8 cellular contexts compared by ENCODE assay signal in the genomic region with DNA sequence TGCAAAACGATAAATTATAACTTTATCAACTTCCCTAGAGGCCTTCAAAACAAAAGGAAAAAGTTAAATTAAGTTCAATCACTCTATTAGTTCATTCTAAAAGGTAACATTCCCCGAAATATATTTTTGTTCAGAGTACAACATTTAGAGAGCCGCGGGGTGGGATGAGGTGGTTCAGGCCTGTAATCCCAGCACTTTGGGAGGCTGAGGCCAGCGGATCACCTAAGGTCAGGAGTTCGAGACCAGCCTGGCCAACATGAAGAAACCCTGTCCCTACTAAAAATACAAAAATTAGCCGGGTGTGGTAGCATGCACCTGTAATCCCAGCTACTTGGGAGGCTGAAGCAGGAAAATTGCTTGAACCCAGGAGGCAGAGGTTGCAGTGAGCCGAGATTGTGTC.
DNase-seq lines count a peak whose midpoint lies in the region; ATAC-seq and TF ChIP-seq lines count a peak whose summit lies in the region.
"Not testable (repeated sequence)": the region's sequence is repeated elsewhere in the genome, so short reads cannot be mapped to it uniquely, and the experiment has no call there.

No MANE protein-coding gene starts in this region.

- not testable (repeated sequence) for DNase-seq in CD4-positive, alpha-beta T cell; esophagus squamous epithelium (lab: John Stamatoyannopoulos, UW); spleen; vagina (ENCODE audit: extremely low spot score in 2 of 2)

- not testable (repeated sequence) for H3K27ac ChIP-seq in CD4-positive, alpha-beta T cell (ENCODE audit: low read depth, low read length); SU-DHL-6 (ENCODE audit: low read depth, low read length)
- H3K27ac ChIP-seq in KMS-11 (peak overlapping the region; percentile 91), esophagus squamous epithelium (peak overlapping the region; percentile 11 to 56 (median 36)), mucosa of rectum (ENCODE audit: low read depth in 2 of 2, low read length in 2 of 2) (peak overlapping the region; percentile 81 to 85), spleen (peak overlapping the region; percentile 60 to 86 (median 80)), vagina (peak overlapping the region; percentile 34)

- H4K20me1 ChIP-seq in KMS-11 (ENCODE audit: insufficient read depth); SU-DHL-6 (ENCODE audit: low read depth, low read length): not testable (repeated sequence)

- H3F3A ChIP-seq in SU-DHL-6 (ENCODE audit: insufficient read depth) = peaks cover 26% of the 10 kb centered on the region; the same call in 1 of the 2 replicates

- H3K27me3 ChIP-seq in CD4-positive, alpha-beta T cell (ENCODE audit: control insufficient read depth, insufficient read depth, low read length); KMS-11 (ENCODE audit: insufficient read depth, low read depth); SU-DHL-6 (ENCODE audit: low read length); esophagus squamous epithelium; mucosa of rectum (ENCODE audit: control insufficient read depth in 2 of 2, insufficient read depth in 2 of 2, low read length in 2 of 2); spleen (replicated peaks in 1 of 7); vagina: not testable (repeated sequence)

- not testable (repeated sequence) for H3K9me3 Mint-ChIP-seq in CD4-positive, alpha-beta T cell; activated naive CD8-positive, alpha-beta T cell (ENCODE audit: low read depth)

- H3K79me2 ChIP-seq in KMS-11 (ENCODE audit: insufficient read depth, low read depth) = peaks cover 36% of the 10 kb centered on the region
- not testable (repeated sequence) for H3K79me2 ChIP-seq in SU-DHL-6 (ENCODE audit: insufficient read depth, low read length)

- TF ChIP-seq POLR2A in esophagus squamous epithelium (IDR thresholded peaks at IDR 0.05); spleen (IDR thresholded peaks at IDR 0.05); vagina (IDR thresholded peaks at IDR 0.05): not testable (repeated sequence)

- peaks cover 97% of the 10 kb centered on the region for H3K4me1 ChIP-seq in KMS-11 (ENCODE audit: low read depth, poor library complexity, severe bottlenecking)
- peaks cover 15 to 43% (median 16%) of the 10 kb centered on the region in 3 donors for H3K4me1 ChIP-seq in esophagus squamous epithelium
- H3K4me1 ChIP-seq in mucosa of rectum (ENCODE audit: control insufficient read depth in 2 of 2, insufficient read depth in 2 of 2, low read length in 2 of 2) = peaks cover 15 to 25% of the 10 kb centered on the region in 2 donors
- peaks cover 32 to 85% (median 70%) of the 10 kb centered on the region in 6 donors for H3K4me1 ChIP-seq in spleen
- peaks cover 45% of the 10 kb centered on the region for H3K4me1 ChIP-seq in vagina

- not testable (repeated sequence) for ATAC-seq in CD4-positive, alpha-beta T cell (ENCODE audit: poor library complexity)

- peak overlapping the region; percentile 65; the same call in 1 of the 2 replicates for H3K9ac ChIP-seq in KMS-11
- H3K9ac ChIP-seq in SU-DHL-6 (ENCODE audit: low read length) = not testable (repeated sequence)
- peak overlapping the region in 1 of 2 donors; percentile 71 for H3K9ac ChIP-seq in mucosa of rectum (ENCODE audit: low read depth in 1 of 2, low read length in 2 of 2)

- TF ChIP-seq CTCF in CD4-positive, alpha-beta T cell (IDR thresholded peaks at IDR 0.05); KMS-11 (conservative IDR thresholded peaks at IDR 0.05; ENCODE audit: low read depth, low read length); SU-DHL-6 (IDR thresholded peaks at IDR 0.05; ENCODE audit: insufficient read depth, low read length, poor library complexity, severe bottlenecking); esophagus squamous epithelium (IDR thresholded peaks at IDR 0.05); spleen (IDR thresholded peaks at IDR 0.05 in 8 of 11, conservative IDR thresholded peaks at IDR 0.05 in 3 of 11); vagina (IDR thresholded peaks at IDR 0.05): not testable (repeated sequence)

- H3K36me3 Mint-ChIP-seq in CD4-positive, alpha-beta T cell (ENCODE audit: low read depth); activated naive CD8-positive, alpha-beta T cell: not testable (repeated sequence)

- H3K4me3 ChIP-seq in KMS-11 (IDR thresholded peaks at IDR 0.05; ENCODE audit: insufficient read depth, low read depth, low read length); SU-DHL-6 (ENCODE audit: insufficient read depth, low read length, poor library complexity, severe bottlenecking); esophagus squamous epithelium; vagina: not testable (repeated sequence)
- H3K4me3 ChIP-seq in mucosa of rectum (ENCODE audit: low read length in 2 of 2) (peak overlapping the region; percentile 56 to 63), spleen (peak overlapping the region in 2 of 8 donors; percentile 3 to 24)

- POLR2A ChIA-PET in CD4-positive, alpha-beta T cell (lab: Charles Lee) = interaction anchor here (2.3 kb wide), 1 partner anchor 45 kb away, joined by 18 read pairs; no protein-coding TSS in a partner anchor

- H3K36me3 ChIP-seq in KMS-11 (ENCODE audit: insufficient read depth); SU-DHL-6 (ENCODE audit: low read length); esophagus squamous epithelium; mucosa of rectum (ENCODE audit: control insufficient read depth in 2 of 2, insufficient read depth in 2 of 2, low read length in 2 of 2); spleen; vagina: not testable (repeated sequence)

- peak overlapping the region; percentile 99; the same call in 1 of the 2 replicates for H3K4me2 ChIP-seq in KMS-11
- H3K4me2 ChIP-seq in SU-DHL-6 (ENCODE audit: low read depth, low read length, poor library complexity, severe bottlenecking) = peak overlapping the region; percentile 54

- H3K9me2 ChIP-seq in SU-DHL-6 (replicated peaks; ENCODE audit: insufficient read depth, low read length) = not testable (repeated sequence)

- intact Hi-C loops in CD4-positive, alpha-beta T cell (cut with DNase I, micrococcal nuclease); esophagus squamous epithelium (cut with DNase I); spleen (cut with DNase I; ENCODE audit: low total_unique reads); vagina (cut with DNase I): not testable (repeated sequence)

- peak overlapping the region; percentile 55; the same call in 1 of the 2 replicates for H2AFZ ChIP-seq in KMS-11 (ENCODE audit: low read depth)
- not testable (repeated sequence) for H2AFZ ChIP-seq in SU-DHL-6 (ENCODE audit: low read depth, low read length, severe bottlenecking)

- H3K9me3 ChIP-seq in CD4-positive, alpha-beta T cell (ENCODE audit: control insufficient read depth, low read length); SU-DHL-6 (ENCODE audit: insufficient read depth, low read length); esophagus squamous epithelium; mucosa of rectum (ENCODE audit: control insufficient read depth in 2 of 2, low read length in 2 of 2); spleen; vagina: not testable (repeated sequence)

- H3K4me3 Mint-ChIP-seq in CD4-positive, alpha-beta T cell = not testable (repeated sequence)
- H3K4me3 Mint-ChIP-seq in activated naive CD8-positive, alpha-beta T cell = peak overlapping the region; percentile 3

- CTCF ChIA-PET in CD4-positive, alpha-beta T cell (lab: Charles Lee) = not testable (repeated sequence)

- peak overlapping the region; percentile 92 for H3K27ac Mint-ChIP-seq in CD4-positive, alpha-beta T cell
- H3K27ac Mint-ChIP-seq in activated naive CD8-positive, alpha-beta T cell = peak overlapping the region; percentile 78

- H3K27me3 Mint-ChIP-seq in CD4-positive, alpha-beta T cell; activated naive CD8-positive, alpha-beta T cell: not testable (repeated sequence)

- 79 to 86% methylated on average over 8 of the region's 8 CpGs for WGBS in esophagus squamous epithelium, 2 donors
- 77 to 87% (median 84%) methylated on average over 8 of the region's 8 CpGs for WGBS in spleen, 5 donors

- peaks cover 60% of the 10 kb centered on the region for H3K4me1 Mint-ChIP-seq in CD4-positive, alpha-beta T cell (ENCODE audit: low read depth)
- peaks cover 62% of the 10 kb centered on the region for H3K4me1 Mint-ChIP-seq in activated naive CD8-positive, alpha-beta T cell (ENCODE audit: low read depth)
